Comparison of ENCODE assay signal across 21 cellular contexts in the genomic region with DNA sequence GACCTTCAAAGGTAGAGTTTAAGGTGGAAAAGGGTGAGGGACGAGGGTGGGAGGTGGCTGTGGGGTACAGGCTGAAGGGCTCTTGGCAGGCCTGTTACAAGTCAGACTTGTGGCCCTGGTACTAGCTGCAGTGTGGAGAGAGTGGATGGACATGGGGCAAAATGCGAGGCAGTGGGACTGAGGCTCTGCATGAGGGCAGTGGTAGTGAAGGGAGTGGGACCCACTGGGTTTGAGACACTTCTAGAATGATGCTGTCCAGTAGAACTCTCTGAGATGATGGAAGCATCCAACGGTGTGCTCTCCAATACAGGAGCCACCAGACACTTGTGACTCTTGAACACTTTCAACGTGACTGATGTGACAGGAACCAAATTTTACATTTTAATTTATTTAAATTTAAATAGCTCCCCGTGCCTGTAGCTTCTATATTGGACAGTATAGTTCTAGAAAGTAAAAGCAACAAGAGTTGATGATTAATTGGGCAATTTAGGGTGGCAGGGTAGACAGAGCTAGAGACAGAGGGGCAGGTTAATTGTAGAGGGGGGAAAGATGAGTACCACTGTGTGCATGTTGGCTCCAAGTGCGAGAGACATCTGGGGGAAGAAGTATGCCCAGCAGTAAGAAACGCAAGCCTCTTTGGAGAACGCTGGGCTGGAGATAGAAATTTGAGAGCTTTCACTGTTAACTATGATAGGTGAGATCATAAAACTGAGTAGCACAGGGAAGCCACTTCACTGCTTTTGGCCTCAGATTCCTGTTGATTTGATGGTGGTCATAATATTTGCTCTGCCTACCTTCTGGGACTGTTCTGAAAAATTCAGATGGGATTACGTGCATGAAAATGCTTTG.
"Had no signal": no experiment of that assay in that cellular context is flagged by ENCODE, and none has a peak within 500 bp of the region (broad histone marks: within the 10 kb centered on the region; RNA-seq: fewer than 3 reads in every experiment).

No MANE protein-coding gene starts in this region.

- ATAC-seq: esophagus mucosa; gastroesophageal sphincter; psoas muscle; right lobe of liver; stimulated activated memory B cell treated with anti-CD40 and anti-IgM and Interleukin-4, amounts not matched to agents 10 μg/mL and 1 μg/mL and 100 μg/mL, for 72 hours; upper lobe of right lung had no signal

- H3K27ac Mint-ChIP-seq: immature natural killer cell; naive B cell; nephron; stimulated activated memory B cell treated with anti-CD40 and anti-IgM and Interleukin-4, amounts not matched to agents 10 μg/mL and 1 μg/mL and 100 μg/mL, for 72 hours; stimulated activated naive CD8-positive, alpha-beta T cell treated with anti-CD3 and anti-CD28 coated beads, Interleukin-15, Interleukin-2, amounts not matched to agents 100 ng/mL and 50 ng/mL, for 24 hours had no signal

- H3K4me1 Mint-ChIP-seq: immature natural killer cell, naive B cell had no signal

- DNase-seq: cortex of kidney; dorsolateral prefrontal cortex; effector CD8-positive, alpha-beta T cell; foreskin fibroblast; glutamatergic neuron; immature natural killer cell; left ventricle myocardium superior; mesendoderm; naive B cell; psoas muscle; retina; right lobe of liver; stimulated activated CD4-positive, alpha-beta T cell treated with anti-CD3 and anti-CD28 coated beads, Interleukin-4, amount 100 ng/mL, for 1 hour; stimulated activated CD8-positive, alpha-beta memory T cell treated with anti-CD3 and anti-CD28 coated beads, Interleukin-4, amount 100 ng/mL, for 48 hours; tibial artery; upper lobe of right lung had no signal

- H3K9me3 Mint-ChIP-seq: immature natural killer cell, nephron had no signal

- H3K4me3 Mint-ChIP-seq: immature natural killer cell; naive B cell; nephron; stimulated activated memory B cell treated with anti-CD40 and anti-IgM and Interleukin-4, amounts not matched to agents 10 μg/mL and 1 μg/mL and 100 μg/mL, for 72 hours; stimulated activated naive CD8-positive, alpha-beta T cell treated with anti-CD3 and anti-CD28 coated beads, Interleukin-15, Interleukin-2, amounts not matched to agents 100 ng/mL and 50 ng/mL, for 24 hours had no signal

- H3K36me3 Mint-ChIP-seq: immature natural killer cell had no signal
